8 cellular contexts compared by ENCODE assay signal in the genomic region with DNA sequence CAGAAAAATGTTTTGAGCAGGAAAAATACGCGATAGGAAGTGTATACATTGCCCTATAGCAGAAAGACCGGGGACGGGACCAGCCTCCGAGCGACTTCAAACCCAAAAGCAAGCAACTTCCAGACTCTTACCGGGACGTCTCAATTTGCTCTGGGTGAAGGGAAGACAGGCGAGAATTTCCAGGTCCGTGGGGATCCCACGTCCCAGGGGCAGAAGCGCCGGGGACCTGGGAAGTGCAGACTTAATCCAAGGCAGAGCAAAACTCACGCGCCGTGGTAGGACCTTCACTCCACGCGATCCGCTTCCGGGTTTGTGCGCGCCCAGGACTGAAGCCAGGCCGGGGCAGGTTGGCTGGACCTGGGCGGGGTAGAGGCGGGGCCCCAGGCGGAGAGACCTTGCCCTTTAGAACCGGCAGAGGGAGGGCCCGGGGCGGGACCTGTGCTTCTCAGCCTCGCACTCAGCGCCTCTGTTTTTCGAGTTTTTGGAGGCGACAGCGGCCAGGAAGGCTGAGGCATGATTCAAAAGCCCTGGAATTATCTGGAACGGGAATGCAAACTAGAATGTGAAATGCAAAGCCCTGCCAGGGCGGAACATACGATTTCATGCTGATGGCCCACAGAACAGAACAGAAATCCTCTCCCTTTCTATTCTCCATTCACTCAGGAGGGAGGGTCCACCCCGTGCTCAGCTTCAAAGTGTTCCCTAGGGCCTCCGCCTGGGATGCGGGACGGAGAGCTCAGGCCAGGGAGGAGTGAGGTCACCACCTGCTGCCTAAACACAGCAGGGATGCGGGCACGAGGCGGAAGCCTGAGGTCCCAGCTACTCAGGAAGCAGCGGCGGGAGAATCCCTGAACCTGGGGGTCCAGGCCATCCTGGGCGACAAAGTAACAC. TPM values are rescaled to one million over a fixed set of nuclear protein-coding genes. Genes with fewer than 3 reads are reported as not detected.
A peak's percentile ranks its signal among the peaks of the same experiment; 100 is the strongest.
DNase-seq lines count a peak whose midpoint lies in the region; ATAC-seq and TF ChIP-seq lines count a peak whose summit lies in the region.
"Not testable (repeated sequence)": the region's sequence is repeated elsewhere in the genome, so short reads cannot be mapped to it uniquely, and the experiment has no call there.

ZNF600 (minus strand) TSS at position 328 of the 891 bp plus-strand sequence. CDS start 7,903 bp downstream, outside the sequence.

- not testable (repeated sequence) for H3K9me3 ChIP-seq in Panc1 (ENCODE audit: control insufficient read depth, insufficient read depth, low read depth, low read length)

- not testable (repeated sequence) for H3K4me1 ChIP-seq in Panc1 (ENCODE audit: control insufficient read depth, insufficient read depth, low read length)

- peak; percentile 97 for ATAC-seq in GM19463 (IDR thresholded peaks at IDR 0.05; ENCODE audit: unreplicated experiment)
- ATAC-seq in Panc1: peak; percentile 99

- POLR2A ChIA-PET in Panc1 (lab: Charles Lee): not testable (repeated sequence)

- in situ Hi-C loops in Panc1 (cut with HindIII; ENCODE audit: low pct_unique_long_range_greater_than_20kb, low sequenced_read_pairs): not testable (repeated sequence)

- TF ChIP-seq CTCF in Panc1 (IDR thresholded peaks at IDR 0.05): not testable (repeated sequence)
- peak; percentile 10 for TF ChIP-seq CTCF in epithelial cell of proximal tubule (conservative IDR thresholded peaks at IDR 0.05; ENCODE audit: low read depth, low read length)

- H3K4me3 ChIP-seq in Panc1 (ENCODE audit: low read depth in 2 of 2, low read length in 2 of 2) (peak within 1 kb of the TSS; percentile 69 to 76), epithelial cell of proximal tubule (ENCODE audit: low read depth, low read length) (peak within 1 kb of the TSS; percentile 87)

- CTCF ChIA-PET in Panc1 (lab: Charles Lee): not testable (repeated sequence)

- peak within 1 kb of the TSS; percentile 79 for H3K27ac ChIP-seq in Panc1 (ENCODE audit: low read length)

- H3K27me3 ChIP-seq in Panc1 (ENCODE audit: control insufficient read depth, insufficient read depth, low read length): not testable (repeated sequence)

- DNase-seq in CMK (ENCODE audit: low read depth): peak; percentile 22
- DNase-seq in HPDE6-E6E7 (ENCODE audit: extremely low spot score): peak; percentile 39
- DNase-seq in Panc1 (ENCODE audit: low read depth, low spot score): peak; percentile 17
- peak; percentile 66 for DNase-seq in activated T-cell treated with anti-CD3 and anti-CD28 coated beads, Interleukin-2, amount 50 U/mL, for 1 hour
- DNase-seq in epithelial cell of proximal tubule (ENCODE audit: low read depth): not testable (repeated sequence)
- DNase-seq in midbrain (lab: John Stamatoyannopoulos, UW): peak; percentile 1
- DNase-seq in stimulated activated CD8-positive, alpha-beta memory T cell treated with anti-CD3 and anti-CD28 coated beads, Interleukin-12 subunit alpha, Interleukin-12 subunit beta, amount 100 ng/mL, for 24 hours (ENCODE audit: extremely low read depth): peak; percentile 52

- not testable (repeated sequence) for H3K36me3 ChIP-seq in Panc1 (ENCODE audit: control insufficient read depth, insufficient read depth, low read length)

- intact Hi-C loops in Panc1 (cut with micrococcal nuclease; ENCODE audit: unreplicated experiment): not testable (repeated sequence)

- BruUV-seq in Panc1 (replicated peaks; lab: Mats Ljungman, UMichigan): not testable (repeated sequence)

RNA-seq across cellular contexts. Expression of gene ZNF600, which starts in this region (rescaled TPM):
- total RNA-seq in Panc1 (2021; ENCODE audit: unreplicated experiment) (13.6 TPM), epithelial cell of proximal tubule (5.0 and 5.2 TPM in 2 replicates)
- 6.8 TPM for polyA plus RNA-seq in Panc1 (2012; ENCODE audit: insufficient read length)
